In the genomic region with DNA sequence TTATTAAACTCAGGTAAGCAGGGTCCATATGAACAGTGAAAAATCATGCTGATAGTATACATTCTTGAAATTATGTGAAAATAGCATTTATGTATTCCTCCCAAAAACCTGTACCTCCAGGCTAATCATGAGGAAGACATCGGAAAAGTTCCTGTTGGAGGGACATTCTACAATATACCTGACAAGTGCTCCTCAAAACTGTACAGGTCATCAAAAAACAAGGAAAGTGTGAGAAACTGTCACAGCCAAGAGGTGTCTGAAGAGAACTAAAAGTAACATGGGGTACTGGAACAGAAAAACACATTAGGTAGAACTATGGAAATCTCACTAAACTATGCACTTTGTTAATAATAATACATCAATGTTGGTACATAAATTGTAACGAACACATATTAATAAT, we compare ENCODE assay signal across 25 cellular contexts.
"Had no signal": no experiment of that assay in that cellular context is flagged by ENCODE, and none has a peak within 500 bp of the region (broad histone marks: within the 10 kb centered on the region; RNA-seq: fewer than 3 reads in every experiment).

No MANE protein-coding gene starts in this region.

- DNase-seq: colonic mucosa; cortex of kidney; effector CD8-positive, alpha-beta T cell; effector memory CD8-positive, alpha-beta T cell; endodermal cell; erythroblast; esophagus squamous epithelium; foreskin fibroblast; foreskin melanocyte; gastrocnemius medialis; glutamatergic neuron; head of caudate nucleus; heart right ventricle; hippocampal formation; left cardiac atrium; left lung; left ventricle myocardium superior; lower lobe of right lung; mesenchymal stem cell; mucosa of descending colon had no signal

- H3K4me1 ChIP-seq: colonic mucosa, esophagus squamous epithelium, gastrocnemius medialis, left lung had no signal

- H3K4me3 ChIP-seq: colonic mucosa, esophagus squamous epithelium, gastrocnemius medialis, heart right ventricle, left lung, lower lobe of right lung, mucosa of descending colon had no signal

- FAIRE-seq: endometrium, islet of Langerhans, keratinocyte had no signal

- H3K27ac ChIP-seq: colonic mucosa, epithelial cell of prostate, esophagus squamous epithelium, gastrocnemius medialis, heart right ventricle, left lung, lower lobe of right lung had no signal

- ATAC-seq: effector memory CD8-positive, alpha-beta T cell; esophagus mucosa; gastrocnemius medialis; heart right ventricle; left cardiac atrium; left lung; left ventricle myocardium superior; lower lobe of right lung; mucosa of descending colon had no signal

- H3K27me3 ChIP-seq: colonic mucosa, esophagus squamous epithelium, gastrocnemius medialis, heart right ventricle, left lung had no signal

- H3K9me3 ChIP-seq: colonic mucosa, esophagus squamous epithelium, gastrocnemius medialis, heart right ventricle, left lung, lower lobe of right lung, mucosa of descending colon had no signal

- H3K36me3 ChIP-seq: colonic mucosa, esophagus squamous epithelium, gastrocnemius medialis, heart right ventricle, left lung, lower lobe of right lung had no signal
